Comparison of ENCODE assay signal across 17 cellular contexts in genomic region chr3:14531856-14532395, GRCh38. TPM values are rescaled to one million over a fixed set of nuclear protein-coding genes. Genes with fewer than 3 reads are reported as not detected.
"Had no signal": no experiment of that assay in that cellular context is flagged by ENCODE, and none has a peak within 500 bp of the region (broad histone marks: within the 10 kb centered on the region; RNA-seq: fewer than 3 reads in every experiment).

No MANE protein-coding gene starts in this region.

- H3K4me3 ChIP-seq: right lobe of liver had no signal

- DNase-seq: activated CD4-positive, alpha-beta T cell treated with anti-CD3 and anti-CD28 coated beads, Interleukin-2, amount 50 U/mL, for 48 hours; activated CD8-positive, alpha-beta memory T cell treated with anti-CD3 and anti-CD28 coated beads, Interleukin-2, amount 10 ng/mL, durations not matched to agents 7 days and 5 days; activated effector memory CD4-positive, alpha-beta T cell treated with Interleukin-2 at 50 U/mL for 16 hours; activated T-cell treated with anti-CD3 and anti-CD28 coated beads, Interleukin-2, amount 50 U/mL, for 24 hours; amygdala; brain microvascular endothelial cell; effector memory CD4-positive, alpha-beta T cell; head of caudate nucleus; natural killer cell; nucleus accumbens; stimulated activated naive CD8-positive, alpha-beta T cell treated with anti-CD3 and anti-CD28 coated beads, Interleukin-15, amount 100 ng/mL, for 72 hours had no signal

- H3K27ac Mint-ChIP-seq: activated CD8-positive, alpha-beta memory T cell treated with anti-CD3 and anti-CD28 coated beads, Interleukin-2, amount 10 ng/mL, durations not matched to agents 7 days and 5 days; activated naive CD8-positive, alpha-beta T cell; activated T-cell treated with anti-CD3 and anti-CD28 coated beads, Interleukin-2, amount 50 U/mL, for 24 hours; dendritic cell treated with granulocyte-macrophage colony-stimulating factor and Interleukin-4, amounts not matched to agents 40 ng/mL and 50 ng/mL, for 4 days; natural killer cell; progenitor cell of endocrine pancreas; stimulated activated naive CD8-positive, alpha-beta T cell treated with anti-CD3 and anti-CD28 coated beads, Interleukin-15, amount 100 ng/mL, for 72 hours had no signal

- H3K4me1 ChIP-seq: foreskin keratinocyte, right lobe of liver had no signal

- H3K9me3 ChIP-seq: right lobe of liver had no signal

- ATAC-seq: activated CD8-positive, alpha-beta memory T cell treated with anti-CD3 and anti-CD28 coated beads, Interleukin-2, amount 10 ng/mL, durations not matched to agents 7 days and 5 days; natural killer cell; SK-N-SH treated with all-trans-retinoic acid at 6 μM for 48 hours; stimulated activated naive CD8-positive, alpha-beta T cell treated with anti-CD3 and anti-CD28 coated beads, Interleukin-15, amount 100 ng/mL, for 72 hours had no signal

- H3K4me3 Mint-ChIP-seq: activated CD8-positive, alpha-beta memory T cell treated with anti-CD3 and anti-CD28 coated beads, Interleukin-2, amount 10 ng/mL, durations not matched to agents 7 days and 5 days; activated naive CD8-positive, alpha-beta T cell; activated T-cell treated with anti-CD3 and anti-CD28 coated beads, Interleukin-2, amount 50 U/mL, for 24 hours; dendritic cell treated with granulocyte-macrophage colony-stimulating factor and Interleukin-4, amounts not matched to agents 40 ng/mL and 50 ng/mL, for 4 days; natural killer cell; stimulated activated naive CD8-positive, alpha-beta T cell treated with anti-CD3 and anti-CD28 coated beads, Interleukin-15, amount 100 ng/mL, for 72 hours had no signal

- H3K27me3 ChIP-seq: foreskin keratinocyte, right lobe of liver had no signal

- H3K36me3 ChIP-seq: brain microvascular endothelial cell, right lobe of liver had no signal

- H3K9me3 Mint-ChIP-seq: activated T-cell treated with anti-CD3 and anti-CD28 coated beads, Interleukin-2, amount 50 U/mL, for 24 hours; dendritic cell treated with granulocyte-macrophage colony-stimulating factor and Interleukin-4, amounts not matched to agents 40 ng/mL and 50 ng/mL, for 4 days; natural killer cell; stimulated activated naive CD8-positive, alpha-beta T cell treated with anti-CD3 and anti-CD28 coated beads, Interleukin-15, amount 100 ng/mL, for 72 hours had no signal

- H3K4me1 Mint-ChIP-seq: activated CD8-positive, alpha-beta memory T cell treated with anti-CD3 and anti-CD28 coated beads, Interleukin-2, amount 10 ng/mL, durations not matched to agents 7 days and 5 days; natural killer cell; stimulated activated naive CD8-positive, alpha-beta T cell treated with anti-CD3 and anti-CD28 coated beads, Interleukin-15, amount 100 ng/mL, for 72 hours had no signal

- H3K36me3 Mint-ChIP-seq: activated CD8-positive, alpha-beta memory T cell treated with anti-CD3 and anti-CD28 coated beads, Interleukin-2, amount 10 ng/mL, durations not matched to agents 7 days and 5 days; activated naive CD8-positive, alpha-beta T cell; natural killer cell had no signal

- H3K27ac ChIP-seq: brain microvascular endothelial cell, foreskin keratinocyte, right lobe of liver had no signal

RNA-seq across cellular contexts. Expression of gene GRIP2, which starts 8.2 kb away (rescaled TPM):
- total RNA-seq: activated CD8-positive, alpha-beta memory T cell treated with anti-CD3 and anti-CD28 coated beads, Interleukin-2, amount 10 ng/mL, durations not matched to agents 7 days and 5 days; natural killer cell had no signal
